ENCODE assay signal across 29 cellular contexts in the genomic region with DNA sequence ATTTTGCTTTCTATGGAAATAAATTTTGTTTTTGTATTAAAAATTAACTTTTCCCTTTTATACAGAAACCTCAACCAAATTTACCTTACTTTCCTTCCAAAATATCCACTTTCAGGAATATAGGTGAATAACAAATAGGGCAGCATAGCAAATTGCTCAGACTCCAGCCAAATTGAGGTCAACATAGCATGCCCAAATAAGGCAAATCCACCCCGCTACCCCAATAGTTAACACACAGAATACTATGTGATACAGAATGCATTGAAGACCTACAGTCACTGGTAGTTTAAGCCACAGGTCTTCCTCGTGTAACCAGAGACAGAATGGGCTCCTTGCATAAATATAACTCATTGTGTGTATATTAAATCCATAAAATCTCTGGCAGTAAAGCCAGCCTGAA.
"Had no signal": no experiment of that assay in that cellular context is flagged by ENCODE, and none has a peak within 500 bp of the region (broad histone marks: within the 10 kb centered on the region; RNA-seq: fewer than 3 reads in every experiment).

No MANE protein-coding gene starts in this region.

- H3K36me3 Mint-ChIP-seq: memory B cell had no signal

- H3K4me2 ChIP-seq: smooth muscle cell had no signal

- DNase-seq: dermis blood vessel endothelial cell; effector memory CD8-positive, alpha-beta T cell; hypothalamus; kidney; mucosa of descending colon; naive B cell; stimulated activated CD4-positive, alpha-beta T cell treated with anti-CD3 and anti-CD28 coated beads, Interleukin-12 subunit alpha, Interleukin-12 subunit beta, amount 100 ng/mL, for 4 hours; stimulated activated CD4-positive, alpha-beta T cell treated with anti-CD3 and anti-CD28 coated beads, Interleukin-1b, Interleukin-23, amount 100 ng/mL, for 48 hours; stimulated activated CD4-positive, alpha-beta T cell treated with anti-CD3 and anti-CD28 coated beads, Interleukin-4, amount 100 ng/mL, for 1 hour; stimulated activated CD8-positive, alpha-beta memory T cell treated with anti-CD3 and anti-CD28 coated beads, Interleukin-4, amount 100 ng/mL, for 48 hours; stimulated activated naive CD4-positive, alpha-beta T cell; stimulated activated naive CD8-positive, alpha-beta T cell treated with anti-CD3 and anti-CD28 coated beads, Interleukin-15, amount 100 ng/mL, for 72 hours; transverse colon; upper lobe of right lung; uterus had no signal

- H3K9me3 ChIP-seq: mucosa of descending colon, neutrophil, prostate gland, right atrium auricular region, suprapubic skin, transverse colon, upper lobe of right lung, uterus had no signal

- H3K79me2 ChIP-seq: parathyroid adenoma had no signal

- H3K9me3 Mint-ChIP-seq: effector memory CD8-positive, alpha-beta T cell; memory B cell; naive B cell; natural killer cell treated with Interleukin-12 subunit alpha and Interleukin-12 subunit beta and Interleukin-15 and Interleukin-18, amount 100 ng/mL, for 72 hours; stimulated activated naive CD8-positive, alpha-beta T cell treated with anti-CD3 and anti-CD28 coated beads, Interleukin-15, amount 100 ng/mL, for 72 hours had no signal

- H3K27ac Mint-ChIP-seq: natural killer cell treated with Interleukin-12 subunit alpha and Interleukin-12 subunit beta and Interleukin-15 and Interleukin-18, amount 100 ng/mL, for 72 hours; stimulated activated naive CD8-positive, alpha-beta T cell treated with anti-CD3 and anti-CD28 coated beads, Interleukin-15, amount 100 ng/mL, for 72 hours had no signal

- FAIRE-seq: endometrium, kidney had no signal

- H3K36me3 ChIP-seq: neutrophil, prostate gland, right atrium auricular region, suprapubic skin, transverse colon, upper lobe of right lung, uterus had no signal

- H3K4me3 Mint-ChIP-seq: effector memory CD8-positive, alpha-beta T cell; natural killer cell treated with Interleukin-12 subunit alpha and Interleukin-12 subunit beta and Interleukin-15 and Interleukin-18, amount 100 ng/mL, for 72 hours; neural crest cell; stimulated activated naive CD8-positive, alpha-beta T cell treated with anti-CD3 and anti-CD28 coated beads, Interleukin-15, amount 100 ng/mL, for 72 hours had no signal

- H2AFZ ChIP-seq: parathyroid adenoma had no signal

- H3K4me3 ChIP-seq: coronary artery, lung, mucosa of descending colon, prostate gland, right atrium auricular region, smooth muscle cell, suprapubic skin, transverse colon, upper lobe of right lung, uterus had no signal

- H3K9ac ChIP-seq: parathyroid adenoma had no signal

- H3K4me1 Mint-ChIP-seq: neural crest cell had no signal

- H3K27ac ChIP-seq: coronary artery, neutrophil, parathyroid adenoma, prostate gland, right atrium auricular region, suprapubic skin, transverse colon, upper lobe of right lung, uterus had no signal

- H3K4me1 ChIP-seq: parathyroid adenoma, prostate gland, suprapubic skin, transverse colon, upper lobe of right lung, uterus had no signal

- ATAC-seq: left lobe of liver; mucosa of descending colon; natural killer cell treated with Interleukin-12 subunit alpha and Interleukin-12 subunit beta and Interleukin-15 and Interleukin-18, amount 100 ng/mL, for 72 hours; sciatic nerve; upper lobe of right lung had no signal
